ENCODE assay signal across 32 cellular contexts in genomic region chr15:70964686-70965085, GRCh38.
"Had no signal": no experiment of that assay in that cellular context is flagged by ENCODE, and none has a peak within 500 bp of the region (broad histone marks: within the 10 kb centered on the region; RNA-seq: fewer than 3 reads in every experiment).

No MANE protein-coding gene starts in this region.

- H3K27me3 ChIP-seq: adrenal gland, body of pancreas, brain microvascular endothelial cell, breast epithelium had no signal

- H3K36me3 ChIP-seq: adrenal gland, brain microvascular endothelial cell, breast epithelium had no signal

- H3K9me3 ChIP-seq: adrenal gland, body of pancreas, breast epithelium had no signal

- H3K4me1 ChIP-seq: adrenal gland, body of pancreas, breast epithelium had no signal

- DNase-seq: activated B cell treated with CpG ODN at 0.5 μM for 24 hours; activated CD4-positive, alpha-beta memory T cell treated with anti-CD3 and anti-CD28 coated beads for 36 hours; activated CD4-positive, alpha-beta T cell treated with anti-CD3 and anti-CD28 coated beads for 4 hours; activated CD4-positive, alpha-beta T cell treated with anti-CD3 and anti-CD28 coated beads, Interleukin-2, amount 10 ng/mL, durations not matched to agents 24 days and 14 days; activated CD4-positive, alpha-beta T cell treated with anti-CD3 and anti-CD28 coated beads, Interleukin-2, amount 50 U/mL, for 1 hour; activated CD4-positive, alpha-beta T cell treated with anti-CD3 and anti-CD28 coated beads, Interleukin-2, amount 50 U/mL, for 4 hours; activated CD4-positive, CD25-positive, alpha-beta regulatory T cell treated with anti-CD3 and anti-CD28 coated beads, Interleukin-2, amount 50 U/mL, for 72 hours; activated CD8-positive, alpha-beta memory T cell treated with anti-CD3 and anti-CD28 coated beads, Interleukin-2, amount 50 U/mL, for 4 hours; activated CD8-positive, alpha-beta T cell treated with anti-CD3 and anti-CD28 coated beads for 36 hours; activated effector memory CD4-positive, alpha-beta T cell treated with anti-CD3 and anti-CD28 coated beads, Interleukin-2, amount 50 U/mL, for 16 hours; activated gamma-delta T cell treated with Interleukin-2 at 50 U/mL for 16 hours; activated naive CD4-positive, alpha-beta T cell; activated naive CD4-positive, alpha-beta T cell treated with anti-CD3 and anti-CD28 coated beads for 36 hours; activated naive CD4-positive, alpha-beta T cell treated with anti-CD3 and anti-CD28 coated beads, Interleukin-2, amount 50 U/mL, for 16 hours; activated naive CD8-positive, alpha-beta T cell treated with anti-CD3 and anti-CD28 coated beads for 36 hours; activated T-cell treated with anti-CD3 and anti-CD28 coated beads for 4 hours; activated T-cell treated with anti-CD3 and anti-CD28 coated beads, Interleukin-2, amount 50 U/mL, for 1 hour; activated T-cell treated with anti-CD3 and anti-CD28 coated beads, Interleukin-2, amount 50 U/mL, for 4 hours; activated T-cell treated with anti-CD3 and anti-CD28 coated beads, Interleukin-2, amount 50 U/mL, for 72 hours; adrenal gland; amniotic stem cell; aorta; body of pancreas; brain microvascular endothelial cell; central memory CD4-positive, alpha-beta T cell; T-helper 1 cell; T-helper 2 cell; T-helper 9 cell had no signal

- H3K4me3 ChIP-seq: adrenal gland, body of pancreas, breast epithelium had no signal

- H3K27ac ChIP-seq: adrenal gland, body of pancreas, brain microvascular endothelial cell, breast epithelium, VCaP had no signal

- ATAC-seq: activated CD8-positive, alpha-beta T cell treated with anti-CD3 and anti-CD28 coated beads for 36 hours; activated naive CD4-positive, alpha-beta T cell treated with anti-CD3 and anti-CD28 coated beads, Interleukin-2, amount 50 U/mL, for 72 hours; activated T-cell treated with anti-CD3 and anti-CD28 coated beads, Interleukin-2, amount 50 U/mL, for 4 hours; activated T-cell treated with anti-CD3 and anti-CD28 coated beads, Interleukin-2, amount 50 U/mL, for 72 hours; activated T-helper 17 cell treated with anti-CD3 and anti-CD28 coated beads, Interleukin-2, amount 50 U/mL, for 72 hours; body of pancreas had no signal
